23 cellular contexts compared by ENCODE assay signal in genomic region chr15:45230246-45230965, GRCh38. TPM values are rescaled to one million over a fixed set of nuclear protein-coding genes. Genes with fewer than 3 reads are reported as not detected.
DNase-seq lines count a peak whose midpoint lies in the region; ATAC-seq, FAIRE-seq and TF ChIP-seq lines count a peak whose summit lies in the region.
"Had no signal": no experiment of that assay in that cellular context is flagged by ENCODE, and none has a peak within 500 bp of the region (broad histone marks: within the 10 kb centered on the region; RNA-seq: fewer than 3 reads in every experiment).

No MANE protein-coding gene starts in this region.

- in situ Hi-C loops in mammary epithelial cell (cut with MboI; ENCODE audit: low sequenced_read_pairs in 2 of 2), result no loop called here

- no peaks in the 10 kb centered on the region for H3K79me2 ChIP-seq in mammary epithelial cell (ENCODE audit: insufficient read depth, low read length)

- H3K27me3 ChIP-seq in heart left ventricle (no peaks in the 10 kb centered on the region), mammary epithelial cell (ENCODE audit: insufficient read depth, low read length) (no peaks in the 10 kb centered on the region)
- H3K27me3 ChIP-seq: BLaER1 treated with 17β-estradiol and CSF1 and Interleukin-3, amounts not matched to agents 10 nM and 100 nM had no signal

- DNase-seq in left cardiac atrium (peak; percentile 39), heart left ventricle (no peak), mammary epithelial cell (peak; percentile 47), kidney tubule cell (ENCODE audit: low spot score) (peak; percentile 42), NCI-H2227 (lab: John Stamatoyannopoulos, UW; ENCODE audit: unreplicated experiment) (no peak), kidney (no peak), left colon (no peak)
- DNase-seq: 8988T; CD8-positive, alpha-beta T cell; DMS153; NCI-H1694; NCI-H2081; NCI-H2171; NCI-H446; NCI-H526; OCI-M1; SHP77 had no signal

- no peaks in the 10 kb centered on the region for H3K36me3 ChIP-seq in heart left ventricle
- H3K36me3 ChIP-seq in mammary epithelial cell (ENCODE audit: insufficient read depth, low read length), result no peaks in the 10 kb centered on the region
- no peaks in the 10 kb centered on the region for H3K36me3 ChIP-seq in kidney (ENCODE audit: control insufficient read depth in 1 of 2, insufficient read depth in 2 of 2, low read length in 2 of 2)
- H3K36me3 ChIP-seq: BLaER1 treated with 17β-estradiol and CSF1 and Interleukin-3, amounts not matched to agents 10 nM and 100 nM had no signal

- no peak overlapping the region for H3K4me2 ChIP-seq in mammary epithelial cell (ENCODE audit: insufficient read depth, low read depth, low read length)

- CTCF ChIA-PET in mammary epithelial cell (lab: Charles Lee; ENCODE audit: low non-redundant PET), result no interaction called here

- FAIRE-seq in kidney (lab: Jason Lieb, UNC), result no peak
- FAIRE-seq: G401.6, GM19239, H1 had no signal

- H3K4me1 ChIP-seq in heart left ventricle (peaks cover 0 to 12% (median 0%) of the 10 kb centered on the region in 12 donors), mammary epithelial cell (ENCODE audit: insufficient read depth, low read length) (no peaks in the 10 kb centered on the region), kidney (ENCODE audit: control insufficient read depth in 1 of 2, insufficient read depth in 1 of 2, low read depth in 1 of 2, low read length in 2 of 2) (no peaks in the 10 kb centered on the region)

- dilution Hi-C loops in mammary epithelial cell (cut with HindIII; ENCODE audit: low sequenced_read_pairs), result no loop called here

- H4K20me1 ChIP-seq in mammary epithelial cell (ENCODE audit: insufficient read depth, low read length), result no peaks in the 10 kb centered on the region
- H4K20me1 ChIP-seq: BLaER1 treated with 17β-estradiol and CSF1 and Interleukin-3, amounts not matched to agents 10 nM and 100 nM had no signal

- WGBS in heart left ventricle, 4 donors, result 0 to 19% (median 0%) methylated on average over 1 of the region's 1 CpG
- 0% methylated on average over 1 of the region's 1 CpG for WGBS in mammary epithelial cell (ENCODE audit: low coverage, missing lambda C conversion rate)

- H3K27ac ChIP-seq in heart left ventricle (no peak overlapping the region), mammary epithelial cell (ENCODE audit: insufficient read depth, low read depth, low read length) (no peak overlapping the region), kidney (ENCODE audit: low read depth in 2 of 2, low read length in 2 of 2) (no peak overlapping the region)

- no peak for TF ChIP-seq POLR2A in heart left ventricle (IDR thresholded peaks at IDR 0.05)

- H3K9ac ChIP-seq in mammary epithelial cell (ENCODE audit: insufficient read depth, low read length), result no peak overlapping the region
- H3K9ac ChIP-seq in kidney (ENCODE audit: low read length in 2 of 2), result no peak overlapping the region
- H3K9ac ChIP-seq: BLaER1 treated with 17β-estradiol and CSF1 and Interleukin-3, amounts not matched to agents 10 nM and 100 nM had no signal

- no TSS peak for BruUV-seq in mammary epithelial cell (replicated peaks; lab: Mats Ljungman, UMichigan)

- TF ChIP-seq CTCF in heart left ventricle (IDR thresholded peaks at IDR 0.05) (no peak), mammary epithelial cell (conservative IDR thresholded peaks at IDR 0.05 in 1 of 2, IDR thresholded peaks at IDR 0.05 in 1 of 2; ENCODE audit: extremely low read depth in 1 of 2, insufficient read depth in 1 of 2, low read depth in 1 of 2, low read length in 2 of 2) (no peak), kidney (IDR thresholded peaks at IDR 0.05; ENCODE audit: borderline replicate concordance, extremely low read depth, insufficient read depth) (no peak)

- intact Hi-C loops in left cardiac atrium (cut with DNase I), result no loop called here
- intact Hi-C loops in heart left ventricle (cut with DNase I), result no loop called here
- intact Hi-C loops in mammary epithelial cell (cut with micrococcal nuclease), result no loop called here
- intact Hi-C loops in kidney (cut with DNase I), result no loop called here
- intact Hi-C loops in left colon (cut with DNase I, micrococcal nuclease), result no loop called here

- H3K9me3 ChIP-seq in heart left ventricle, result peaks cover 0 to 19% (median 5%) of the 10 kb centered on the region in 12 donors
- H3K9me3 ChIP-seq in mammary epithelial cell (replicated peaks; ENCODE audit: insufficient read depth, low read length), result peaks cover 4% of the 10 kb centered on the region
- peaks cover 0 to 7% of the 10 kb centered on the region in 2 donors for H3K9me3 ChIP-seq in kidney (ENCODE audit: control insufficient read depth in 1 of 2, low read length in 2 of 2)

- ATAC-seq in left cardiac atrium (peak in 1 of 2 donors; percentile 50), heart left ventricle (no peak), left colon (no peak)
- ATAC-seq: CD8-positive, alpha-beta T cell had no signal

- H3K4me3 ChIP-seq in heart left ventricle, result no peak overlapping the region
- H3K4me3 ChIP-seq in mammary epithelial cell (replicated peaks in 1 of 3; ENCODE audit: insufficient read depth in 1 of 3, low read depth in 2 of 3, low read length in 3 of 3), result no peak overlapping the region
- no peak overlapping the region for H3K4me3 ChIP-seq in kidney (ENCODE audit: low read length in 2 of 2)
- H3K4me3 ChIP-seq: BLaER1 treated with 17β-estradiol and CSF1 and Interleukin-3, amounts not matched to agents 10 nM and 100 nM had no signal

- no peak overlapping the region for H2AFZ ChIP-seq in mammary epithelial cell (ENCODE audit: low read depth, low read length)

RNA-seq across cellular contexts. Expression of gene SLC28A2, which starts 21.6 kb away (rescaled TPM):
- total RNA-seq in left cardiac atrium (not detected), heart left ventricle (not detected), mammary epithelial cell (not detected), kidney (not detected), left colon (10 to 100 TPM; 39.0 to 44.9 TPM)
- polyA plus RNA-seq in heart left ventricle (not detected), mammary epithelial cell (not detected), kidney (ENCODE audit: insufficient read depth, low read depth, low replicate concordance) (0.17 TPM)
- not detected for polyA minus RNA-seq in mammary epithelial cell
- total RNA-seq: CD8-positive, alpha-beta T cell; Daoy; H1 had no signal
- polyA plus RNA-seq: IgD-negative memory B cell had no signal

RNA-seq across cellular contexts. Expression of gene SHF, which starts 42.6 kb away (rescaled TPM):
- total RNA-seq in left cardiac atrium, result 1 to 10 TPM; 6.9 to 8.6 TPM
- 1 to 10 TPM; 2.4 to 7.9 (median 3.9) TPM for total RNA-seq in heart left ventricle
- polyA plus RNA-seq in heart left ventricle, result 1 to 10 TPM; 1.9 to 4.6 TPM
- total RNA-seq in mammary epithelial cell, result 1 to 10 TPM in 1 of 2 donors, under 1 TPM in 1; 0.50 to 1.3 TPM
- polyA plus RNA-seq in mammary epithelial cell, result 1.0 TPM
- polyA minus RNA-seq in mammary epithelial cell, result not detected
- total RNA-seq in kidney, result 5.2 TPM
- 7.7 TPM for polyA plus RNA-seq in kidney (ENCODE audit: insufficient read depth, low read depth, low replicate concordance)
- total RNA-seq in left colon, result 1 to 10 TPM; 5.6 to 8.3 TPM

Comparison
In these comparisons a context has a peak if more than half of its experiments do, and no peak if none do; other contexts are left out.
1. DNase-seq: peak in left cardiac atrium (single experiment), mammary epithelial cell (single experiment) and kidney tubule cell (single experiment); none in heart left ventricle (0 of 5), NCI-H2227 (single experiment), kidney (single experiment) and left colon (0 of 2).
2. RNA of gene SLC28A2, which starts 21.6 kb away (total RNA-seq): 39.0 to 44.9 TPM in left colon; not detected in kidney (single experiment), not detected in left cardiac atrium, not detected in heart left ventricle and not detected in mammary epithelial cell; every median in the first group is over 10 times any median in the second.